Comparison of ENCODE assay signal across 1 cellular context in the genomic region with DNA sequence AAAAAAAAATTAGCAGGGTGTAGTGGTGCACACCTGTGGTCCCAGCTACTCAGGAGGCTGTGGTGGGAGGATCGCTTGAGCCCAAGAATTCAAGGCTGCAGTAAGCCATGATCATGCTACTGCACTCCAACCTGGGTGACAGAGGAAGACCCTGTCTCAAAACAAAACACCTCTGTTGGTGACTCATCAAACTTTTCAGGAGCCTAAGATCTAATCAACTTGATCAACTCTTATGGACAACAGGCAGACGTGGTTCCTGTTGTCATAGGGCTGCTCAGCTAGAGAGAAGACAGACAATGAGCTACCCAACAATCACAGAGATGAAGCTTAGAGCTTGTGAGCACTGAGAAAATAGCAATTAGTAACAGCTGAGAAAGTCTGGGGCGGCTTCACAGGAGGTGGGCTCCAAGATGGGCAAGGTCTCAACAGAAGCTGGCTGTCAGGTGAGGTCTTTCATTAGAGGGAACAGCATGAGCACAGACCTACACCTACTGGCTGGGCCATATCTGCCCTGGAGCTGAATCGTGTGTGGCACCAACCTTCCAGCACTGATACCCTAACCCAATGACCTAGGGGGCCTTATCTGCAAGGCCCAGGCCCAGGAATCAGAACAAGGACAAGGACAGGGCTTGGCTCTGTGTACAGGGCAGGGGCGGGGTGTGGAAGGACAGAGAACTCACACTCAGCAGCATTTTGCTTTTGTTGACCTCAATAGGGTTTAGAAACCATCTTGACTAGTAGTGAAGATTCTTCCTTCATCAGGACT.
TF ChIP-seq lines count a peak whose summit lies in the region.

No MANE protein-coding gene starts in this region.

TF ChIP-seq in K562, 482 proteins besides CTCF, POLR2A, EP300 and RAD21 (continued from another document and continues in another):
- TF ChIP-seq, protein P1, sequence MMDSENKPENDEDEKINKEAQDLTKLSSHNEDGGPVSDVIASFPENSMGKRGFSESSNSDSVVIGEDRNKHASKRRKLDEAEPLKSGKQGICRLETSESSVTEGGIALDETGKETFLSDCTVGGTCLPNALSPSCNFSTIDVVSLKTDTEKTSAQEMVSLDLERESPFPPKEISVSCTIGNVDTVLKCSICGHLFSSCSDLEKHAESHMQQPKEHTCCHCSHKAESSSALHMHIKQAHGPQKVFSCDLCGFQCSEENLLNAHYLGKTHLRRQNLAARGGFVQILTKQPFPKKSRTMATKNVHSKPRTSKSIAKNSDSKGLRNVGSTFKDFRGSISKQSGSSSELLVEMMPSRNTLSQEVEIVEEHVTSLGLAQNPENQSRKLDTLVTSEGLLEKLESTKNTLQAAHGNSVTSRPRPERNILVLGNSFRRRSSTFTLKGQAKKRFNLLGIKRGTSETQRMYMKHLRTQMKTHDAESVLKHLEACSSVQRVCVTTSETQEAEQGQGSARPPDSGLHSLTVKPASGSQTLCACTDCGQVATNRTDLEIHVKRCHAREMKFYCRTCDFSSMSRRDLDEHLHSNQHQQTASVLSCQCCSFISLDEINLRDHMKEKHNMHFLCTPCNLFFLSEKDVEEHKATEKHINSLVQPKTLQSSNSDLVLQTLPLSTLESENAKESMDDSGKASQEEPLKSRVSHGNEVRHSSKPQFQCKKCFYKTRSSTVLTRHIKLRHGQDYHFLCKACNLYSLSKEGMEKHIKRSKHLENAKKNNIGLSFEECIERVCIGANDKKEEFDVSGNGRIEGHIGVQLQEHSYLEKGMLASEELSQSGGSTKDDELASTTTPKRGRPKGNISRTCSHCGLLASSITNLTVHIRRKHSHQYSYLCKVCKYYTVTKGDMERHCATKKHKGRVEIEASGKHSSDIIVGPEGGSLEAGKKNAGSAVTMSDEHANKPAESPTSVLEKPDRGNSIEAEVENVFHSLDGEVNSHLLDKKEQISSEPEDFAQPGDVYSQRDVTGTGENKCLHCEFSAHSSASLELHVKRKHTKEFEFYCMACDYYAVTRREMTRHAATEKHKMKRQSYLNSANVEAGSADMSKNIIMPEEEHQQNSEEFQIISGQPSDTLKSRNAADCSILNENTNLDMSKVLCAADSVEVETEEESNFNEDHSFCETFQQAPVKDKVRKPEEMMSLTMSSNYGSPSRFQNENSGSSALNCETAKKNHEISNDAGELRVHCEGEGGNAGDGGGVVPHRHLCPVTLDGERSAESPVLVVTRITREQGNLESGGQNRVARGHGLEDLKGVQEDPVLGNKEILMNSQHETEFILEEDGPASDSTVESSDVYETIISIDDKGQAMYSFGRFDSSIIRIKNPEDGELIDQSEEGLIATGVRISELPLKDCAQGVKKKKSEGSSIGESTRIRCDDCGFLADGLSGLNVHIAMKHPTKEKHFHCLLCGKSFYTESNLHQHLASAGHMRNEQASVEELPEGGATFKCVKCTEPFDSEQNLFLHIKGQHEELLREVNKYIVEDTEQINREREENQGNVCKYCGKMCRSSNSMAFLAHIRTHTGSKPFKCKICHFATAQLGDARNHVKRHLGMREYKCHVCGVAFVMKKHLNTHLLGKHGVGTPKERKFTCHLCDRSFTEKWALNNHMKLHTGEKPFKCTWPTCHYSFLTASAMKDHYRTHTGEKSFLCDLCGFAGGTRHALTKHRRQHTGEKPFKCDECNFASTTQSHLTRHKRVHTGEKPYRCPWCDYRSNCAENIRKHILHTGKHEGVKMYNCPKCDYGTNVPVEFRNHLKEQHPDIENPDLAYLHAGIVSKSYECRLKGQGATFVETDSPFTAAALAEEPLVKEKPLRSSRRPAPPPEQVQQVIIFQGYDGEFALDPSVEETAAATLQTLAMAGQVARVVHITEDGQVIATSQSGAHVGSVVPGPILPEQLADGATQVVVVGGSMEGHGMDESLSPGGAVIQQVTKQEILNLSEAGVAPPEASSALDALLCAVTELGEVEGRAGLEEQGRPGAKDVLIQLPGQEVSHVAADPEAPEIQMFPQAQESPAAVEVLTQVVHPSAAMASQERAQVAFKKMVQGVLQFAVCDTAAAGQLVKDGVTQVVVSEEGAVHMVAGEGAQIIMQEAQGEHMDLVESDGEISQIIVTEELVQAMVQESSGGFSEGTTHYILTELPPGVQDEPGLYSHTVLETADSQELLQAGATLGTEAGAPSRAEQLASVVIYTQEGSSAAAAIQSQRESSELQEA (IDR thresholded peaks at IDR 0.05; ENCODE audit: low read depth): no peak
- TF ChIP-seq XRCC4 (IDR thresholded peaks at IDR 0.05; ENCODE audit: extremely low read depth, insufficient read depth, insufficient read length) (no peak), NCOR1 (IDR thresholded peaks at IDR 0.05) (peak; percentile 96), PRPF4 (IDR thresholded peaks at IDR 0.05; ENCODE audit: insufficient read depth, low read depth, low read length, poor library complexity, severe bottlenecking) (no peak), FOXO4 (CRISPR knock-in tag; IDR thresholded peaks at IDR 0.05) (no peak), ELF4 (CRISPR knock-in tag; IDR thresholded peaks at IDR 0.05) (no peak), ZKSCAN8 (CRISPR knock-in tag; IDR thresholded peaks at IDR 0.05) (no peak), CTCFL (IDR thresholded peaks at IDR 0.05; ENCODE audit: borderline replicate concordance, insufficient read depth, low read depth, low read length, poor library complexity, severe bottlenecking) (no peak), ZC3H8 (IDR thresholded peaks at IDR 0.05) (no peak), GABPB1 (CRISPR knock-in tag; IDR thresholded peaks at IDR 0.05) (no peak), NCOA2 (IDR thresholded peaks at IDR 0.05; ENCODE audit: partially characterized antibody in 2 of 2) (no peak), ETV6 (IDR thresholded peaks at IDR 0.05; ENCODE audit: borderline replicate concordance in 1 of 2, low read depth in 2 of 2, low read length in 1 of 2) (no peak), ETV6 (CRISPR knock-in tag; IDR thresholded peaks at IDR 0.05; ENCODE audit: borderline replicate concordance) (no peak), KDM2B (CRISPR knock-in tag; IDR thresholded peaks at IDR 0.05) (no peak), DDX20 (tag; IDR thresholded peaks at IDR 0.05; ENCODE audit: low read depth) (no peak), TAF9B (IDR thresholded peaks at IDR 0.05; ENCODE audit: partially characterized antibody) (no peak), MLLT1 (IDR thresholded peaks at IDR 0.05) (no peak), SP1 (CRISPR knock-in tag; IDR thresholded peaks at IDR 0.05) (peak; percentile 26; the same call in 1 of the 2 replicates), ZNF431 (CRISPR knock-in tag; IDR thresholded peaks at IDR 0.05) (no peak), STAT6 (CRISPR knock-in tag; IDR thresholded peaks at IDR 0.05) (no peak), ZNF507 (tag; conservative IDR thresholded peaks at IDR 0.05) (no peak), ZBTB12 (CRISPR knock-in tag; IDR thresholded peaks at IDR 0.05) (no peak), PRMT5 (CRISPR knock-in tag; IDR thresholded peaks at IDR 0.05) (no peak), ZNF512 (tag; IDR thresholded peaks at IDR 0.05) (no peak), NCOA6 (IDR thresholded peaks at IDR 0.05) (no peak), MEF2D (tag; conservative IDR thresholded peaks at IDR 0.05; ENCODE audit: low read depth) (no peak)
- TF ChIP-seq, protein P2, sequence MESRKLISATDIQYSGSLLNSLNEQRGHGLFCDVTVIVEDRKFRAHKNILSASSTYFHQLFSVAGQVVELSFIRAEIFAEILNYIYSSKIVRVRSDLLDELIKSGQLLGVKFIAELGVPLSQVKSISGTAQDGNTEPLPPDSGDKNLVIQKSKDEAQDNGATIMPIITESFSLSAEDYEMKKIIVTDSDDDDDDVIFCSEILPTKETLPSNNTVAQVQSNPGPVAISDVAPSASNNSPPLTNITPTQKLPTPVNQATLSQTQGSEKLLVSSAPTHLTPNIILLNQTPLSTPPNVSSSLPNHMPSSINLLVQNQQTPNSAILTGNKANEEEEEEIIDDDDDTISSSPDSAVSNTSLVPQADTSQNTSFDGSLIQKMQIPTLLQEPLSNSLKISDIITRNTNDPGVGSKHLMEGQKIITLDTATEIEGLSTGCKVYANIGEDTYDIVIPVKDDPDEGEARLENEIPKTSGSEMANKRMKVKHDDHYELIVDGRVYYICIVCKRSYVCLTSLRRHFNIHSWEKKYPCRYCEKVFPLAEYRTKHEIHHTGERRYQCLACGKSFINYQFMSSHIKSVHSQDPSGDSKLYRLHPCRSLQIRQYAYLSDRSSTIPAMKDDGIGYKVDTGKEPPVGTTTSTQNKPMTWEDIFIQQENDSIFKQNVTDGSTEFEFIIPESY (CRISPR knock-in tag; IDR thresholded peaks at IDR 0.05): no peak
- TF ChIP-seq, protein P3, sequence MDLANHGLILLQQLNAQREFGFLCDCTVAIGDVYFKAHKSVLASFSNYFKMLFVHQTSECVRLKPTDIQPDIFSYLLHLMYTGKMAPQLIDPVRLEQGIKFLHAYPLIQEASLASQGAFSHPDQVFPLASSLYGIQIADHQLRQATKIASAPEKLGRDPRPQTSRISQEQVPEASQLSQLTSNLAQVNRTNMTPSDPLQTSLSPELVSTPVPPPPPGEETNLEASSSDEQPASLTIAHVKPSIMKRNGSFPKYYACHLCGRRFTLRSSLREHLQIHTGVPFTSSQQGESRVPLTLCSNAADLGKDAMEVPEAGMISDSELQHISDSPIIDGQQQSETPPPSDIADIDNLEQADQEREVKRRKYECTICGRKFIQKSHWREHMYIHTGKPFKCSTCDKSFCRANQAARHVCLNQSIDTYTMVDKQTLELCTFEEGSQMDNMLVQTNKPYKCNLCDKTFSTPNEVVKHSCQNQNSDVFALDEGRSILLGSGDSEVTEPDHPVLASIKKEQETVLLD (IDR thresholded peaks at IDR 0.05): peak; percentile 30; the same call in 1 of the 2 replicates
